ENCODE assay signal across 12 cellular contexts in the genomic region with DNA sequence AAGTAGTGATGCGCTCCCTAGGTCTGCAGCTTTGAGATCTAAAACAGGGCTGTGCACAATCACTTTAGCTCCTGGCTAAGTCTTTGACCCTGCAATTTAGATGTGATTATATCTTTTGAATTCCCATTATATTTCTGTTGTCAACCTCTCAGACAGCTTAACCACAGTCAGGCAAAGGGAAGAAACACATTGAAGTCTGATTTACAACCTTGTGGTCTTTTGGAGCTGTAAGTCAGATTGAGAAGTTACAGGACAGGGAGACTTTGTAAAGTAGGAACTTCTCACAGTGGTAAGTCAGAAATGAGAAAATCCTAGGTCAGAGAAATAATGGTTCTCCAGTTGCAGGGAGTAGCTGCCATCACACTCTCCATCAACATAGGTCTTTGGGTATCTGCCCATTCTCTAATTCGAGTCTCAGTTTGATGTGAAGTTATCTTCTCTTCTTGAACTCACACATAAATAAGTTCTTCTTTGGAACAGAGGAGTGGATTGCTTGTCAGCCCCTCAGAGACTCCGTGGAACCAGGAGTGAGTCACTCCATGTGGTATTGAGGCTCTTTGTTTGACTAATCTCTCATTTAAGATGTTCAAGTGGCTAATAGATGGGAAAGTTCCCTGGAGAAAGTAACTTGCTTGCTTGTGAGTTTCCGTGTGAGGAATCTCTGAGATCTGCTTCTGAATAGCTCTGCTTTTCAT. TPM values are rescaled to one million over a fixed set of nuclear protein-coding genes. Genes with fewer than 3 reads are reported as not detected.
A peak's percentile ranks its signal among the peaks of the same experiment; 100 is the strongest.
DNase-seq lines count a peak whose midpoint lies in the region; ATAC-seq and TF ChIP-seq lines count a peak whose summit lies in the region.
"Had no signal": no experiment of that assay in that cellular context is flagged by ENCODE, and none has a peak within 500 bp of the region (broad histone marks: within the 10 kb centered on the region; RNA-seq: fewer than 3 reads in every experiment).

No MANE protein-coding gene starts in this region.

- CTCF ChIA-PET in activated CD4-positive, alpha-beta T cell treated with anti-CD3 and anti-CD28 coated beads for 36 hours (lab: Charles Lee): interaction anchor here (0.8 to 2.1 kb wide), 5 partner anchors 11 to 513 kb away, joined by 3 to 8 read pairs (median 4); no protein-coding TSS in a partner anchor

- peak; percentile 80 for ATAC-seq in activated CD4-positive, alpha-beta T cell treated with anti-CD3 and anti-CD28 coated beads for 36 hours
- ATAC-seq: A549 had no signal

- peaks cover 17% of the 10 kb centered on the region for H3K9me3 Mint-ChIP-seq in activated CD4-positive, alpha-beta T cell treated with anti-CD3 and anti-CD28 coated beads for 36 hours (ENCODE audit: low read depth)

- DNase-seq in activated CD4-positive, alpha-beta T cell treated with anti-CD3 and anti-CD28 coated beads for 36 hours: peak; percentile 53
- DNase-seq in activated CD4-positive, alpha-beta T cell treated with anti-CD3 and anti-CD28 coated beads, Interleukin-2, amount 50 U/mL, for 1 hour: no peak
- DNase-seq in NOMO-1 (lab: John Stamatoyannopoulos, UW; ENCODE audit: unreplicated experiment in 2 of 2) (peak; percentile 56 to 67), cardiac fibroblast (ENCODE audit: low read depth in 2 of 2) (peak; percentile 69 to 90), skeletal muscle cell (ENCODE audit: low read depth) (peak; percentile 94), NK-92 (lab: John Stamatoyannopoulos, UW; ENCODE audit: unreplicated experiment) (no peak), NCI-H526 (lab: John Stamatoyannopoulos, UW) (no peak), AML-193 (lab: John Stamatoyannopoulos, UW) (no peak)
- DNase-seq: hippocampal formation, SW 1271 had no signal

- no peak for TF ChIP-seq CTCF in cardiac fibroblast (IDR thresholded peaks at IDR 0.05; ENCODE audit: low read depth, low read length)

- H3K4me3 ChIP-seq in cardiac fibroblast (replicated peaks in 1 of 2; ENCODE audit: low read depth in 2 of 2, low read length in 2 of 2): no peak overlapping the region
- no peak overlapping the region for H3K4me3 ChIP-seq in skeletal muscle cell (ENCODE audit: low read depth, low read length)
- H3K4me3 ChIP-seq: A549 had no signal

- H3K27ac Mint-ChIP-seq in activated CD4-positive, alpha-beta T cell treated with anti-CD3 and anti-CD28 coated beads for 36 hours: no peak overlapping the region

- POLR2A ChIA-PET in activated CD4-positive, alpha-beta T cell treated with anti-CD3 and anti-CD28 coated beads for 36 hours (lab: Charles Lee): interaction anchor here (0.6 kb wide), 1 partner anchor 382 kb away, joined by 3 read pairs; no protein-coding TSS in a partner anchor

- intact Hi-C loops in activated CD4-positive, alpha-beta T cell treated with anti-CD3 and anti-CD28 coated beads for 36 hours (cut with DNase I, micrococcal nuclease): loop anchor here (5.0 to 10.0 kb wide), 2 partner anchors 66 to 108 kb away; no protein-coding TSS in a partner anchor

- no peak overlapping the region for H3K4me3 Mint-ChIP-seq in activated CD4-positive, alpha-beta T cell treated with anti-CD3 and anti-CD28 coated beads for 36 hours
- H3K4me3 Mint-ChIP-seq: nephron progenitor cell had no signal

- no peaks in the 10 kb centered on the region for H3K27me3 Mint-ChIP-seq in activated CD4-positive, alpha-beta T cell treated with anti-CD3 and anti-CD28 coated beads for 36 hours

- peaks cover 27% of the 10 kb centered on the region for H3K4me1 Mint-ChIP-seq in activated CD4-positive, alpha-beta T cell treated with anti-CD3 and anti-CD28 coated beads for 36 hours

- no peaks in the 10 kb centered on the region for H3K36me3 Mint-ChIP-seq in activated CD4-positive, alpha-beta T cell treated with anti-CD3 and anti-CD28 coated beads for 36 hours (ENCODE audit: low read depth)

RNA-seq across cellular contexts. Expression of a gene that starts 35.0 kb away (rescaled TPM):
- total RNA-seq in activated CD4-positive, alpha-beta T cell treated with anti-CD3 and anti-CD28 coated beads for 36 hours: 10 to 100 TPM; 13.1 to 13.5 TPM

Comparison
In these comparisons a context has a peak if more than half of its experiments do, and no peak if none do; other contexts are left out.
1. DNase-seq: peak in activated CD4-positive, alpha-beta T cell treated with anti-CD3 and anti-CD28 coated beads for 36 hours (single experiment), NOMO-1 (2 of 2), cardiac fibroblast (2 of 2) and skeletal muscle cell (single experiment); none in activated CD4-positive, alpha-beta T cell treated with anti-CD3 and anti-CD28 coated beads, Interleukin-2, amount 50 U/mL, for 1 hour (single experiment), NK-92 (single experiment), NCI-H526 (0 of 2) and AML-193 (0 of 2).